ENCODE assay signal across 18 cellular contexts in the genomic region with DNA sequence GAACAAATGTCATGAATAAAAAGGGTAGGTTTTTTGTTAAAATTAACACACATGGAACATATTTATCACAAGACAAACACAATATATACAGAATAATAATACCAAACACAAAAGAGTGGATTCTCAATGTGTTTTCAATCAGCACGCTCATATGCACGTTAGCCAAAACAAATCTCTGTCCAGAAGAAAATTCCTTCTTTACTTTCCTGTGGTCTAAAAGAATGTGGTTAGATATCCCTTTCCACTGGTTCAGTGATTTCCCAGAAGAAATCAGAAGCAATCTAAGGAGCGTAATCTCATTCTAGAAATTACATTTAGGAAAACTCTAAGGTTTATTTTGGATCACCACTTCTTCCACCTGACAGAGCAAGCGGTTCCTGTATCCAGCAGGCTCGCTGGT.
"Had no signal": no experiment of that assay in that cellular context is flagged by ENCODE, and none has a peak within 500 bp of the region (broad histone marks: within the 10 kb centered on the region; RNA-seq: fewer than 3 reads in every experiment).

No MANE protein-coding gene starts in this region.

- H3K27me3 ChIP-seq: ascending aorta, SJCRH30, transverse colon had no signal

- H3K9me3 ChIP-seq: SJCRH30, transverse colon had no signal

- H3K4me3 ChIP-seq: ascending aorta, esophagus muscularis mucosa, SJCRH30, spleen, transverse colon had no signal

- ATAC-seq: activated T-cell treated with anti-CD3 and anti-CD28 coated beads, Interleukin-2, amount 50 U/mL, for 4 hours; left cardiac atrium; naive thymus-derived CD4-positive, alpha-beta T cell; right cardiac atrium; stimulated activated naive B cell treated with anti-CD40 and anti-IgM and Interleukin-4, amounts not matched to agents 10 μg/mL and 1 μg/mL and 100 μg/mL, for 72 hours had no signal

- H3K4me1 ChIP-seq: ascending aorta, esophagus muscularis mucosa, SJCRH30, spleen had no signal

- H3K9me3 Mint-ChIP-seq: activated naive CD8-positive, alpha-beta T cell treated with anti-CD3 and anti-CD28 coated beads, Interleukin-2, amount 10 ng/mL, durations not matched to agents 7 days and 5 days; activated T-cell treated with anti-CD3 and anti-CD28 coated beads, Interleukin-2, amount 50 U/mL, for 4 hours; stimulated activated naive B cell treated with anti-CD40 and anti-IgM and Interleukin-4, amounts not matched to agents 10 μg/mL and 1 μg/mL and 100 μg/mL, for 72 hours had no signal

- DNase-seq: activated CD4-positive, alpha-beta T cell treated with anti-CD3 and anti-CD28 coated beads for 1 hour; activated CD4-positive, alpha-beta T cell treated with anti-CD3 and anti-CD28 coated beads, Interleukin-2, amount 50 U/mL, for 48 hours; activated naive CD8-positive, alpha-beta T cell treated with anti-CD3 and anti-CD28 coated beads, Interleukin-2, amount 10 ng/mL, durations not matched to agents 7 days and 5 days; activated T-cell treated with anti-CD3 and anti-CD28 coated beads, Interleukin-2, amount 50 U/mL, for 4 hours; central memory CD4-positive, alpha-beta T cell; cortex of kidney; hippocampal formation; left cardiac atrium; naive thymus-derived CD4-positive, alpha-beta T cell; right cardiac atrium; SJCRH30; spleen; stimulated activated CD4-positive, alpha-beta T cell treated with anti-CD3 and anti-CD28 coated beads, Interleukin-1b, Interleukin-23, amount 100 ng/mL, for 48 hours; stimulated activated naive B cell treated with anti-CD40 and anti-IgM and Interleukin-4, amounts not matched to agents 10 μg/mL and 1 μg/mL and 100 μg/mL, for 72 hours; transverse colon had no signal

- H3K4me1 Mint-ChIP-seq: activated naive CD8-positive, alpha-beta T cell treated with anti-CD3 and anti-CD28 coated beads, Interleukin-2, amount 10 ng/mL, durations not matched to agents 7 days and 5 days; naive thymus-derived CD4-positive, alpha-beta T cell had no signal

- H3K27ac Mint-ChIP-seq: activated naive CD8-positive, alpha-beta T cell treated with anti-CD3 and anti-CD28 coated beads, Interleukin-2, amount 10 ng/mL, durations not matched to agents 7 days and 5 days; endodermal cell; naive thymus-derived CD4-positive, alpha-beta T cell; stimulated activated naive B cell treated with anti-CD40 and anti-IgM and Interleukin-4, amounts not matched to agents 10 μg/mL and 1 μg/mL and 100 μg/mL, for 72 hours had no signal

- H3K36me3 Mint-ChIP-seq: activated naive CD8-positive, alpha-beta T cell treated with anti-CD3 and anti-CD28 coated beads, Interleukin-2, amount 10 ng/mL, durations not matched to agents 7 days and 5 days had no signal

- H3K27ac ChIP-seq: ascending aorta, esophagus muscularis mucosa, SJCRH30, spleen, transverse colon had no signal

- H3K4me3 Mint-ChIP-seq: activated naive CD8-positive, alpha-beta T cell treated with anti-CD3 and anti-CD28 coated beads, Interleukin-2, amount 10 ng/mL, durations not matched to agents 7 days and 5 days; activated T-cell treated with anti-CD3 and anti-CD28 coated beads, Interleukin-2, amount 50 U/mL, for 4 hours; endodermal cell; naive thymus-derived CD4-positive, alpha-beta T cell; stimulated activated naive B cell treated with anti-CD40 and anti-IgM and Interleukin-4, amounts not matched to agents 10 μg/mL and 1 μg/mL and 100 μg/mL, for 72 hours had no signal

- H3K27me3 Mint-ChIP-seq: activated naive CD8-positive, alpha-beta T cell treated with anti-CD3 and anti-CD28 coated beads, Interleukin-2, amount 10 ng/mL, durations not matched to agents 7 days and 5 days had no signal

- H3K36me3 ChIP-seq: ascending aorta, esophagus muscularis mucosa, SJCRH30, spleen, transverse colon had no signal
